8 cellular contexts compared by ENCODE assay signal in genomic region chr13:48094404-48094780, GRCh38. TPM values are rescaled to one million over a fixed set of nuclear protein-coding genes. Genes with fewer than 3 reads are reported as not detected.
A peak's percentile ranks its signal among the peaks of the same experiment; 100 is the strongest.
DNase-seq lines count a peak whose midpoint lies in the region; ATAC-seq and TF ChIP-seq lines count a peak whose summit lies in the region.

No MANE protein-coding gene starts in this region.

- H3K27me3 Mint-ChIP-seq in activated T-helper 1 cell treated with anti-CD3 and anti-CD28 coated beads, Interleukin-12 subunit alpha, Interleukin-12 subunit beta, Interleukin-2, Interleukin-4 antibody, amounts not matched to agents 30 ng/mL and 10 ng/mL and 1 ng/mL, durations not matched to agents 14 hours and 24 hours and 36 hours (ENCODE audit: insufficient read depth), result peaks cover 5% of the 10 kb centered on the region

- TF ChIP-seq CTCF in left ventricle myocardium inferior (IDR thresholded peaks at IDR 0.05; ENCODE audit: borderline replicate concordance) (no peak), retinal pigment epithelial cell (conservative IDR thresholded peaks at IDR 0.05; ENCODE audit: low read depth, low read length) (no peak)

- peak; percentile 14 for ATAC-seq in HG03196 (IDR thresholded peaks at IDR 0.05; ENCODE audit: unreplicated experiment)

- H3K9me3 Mint-ChIP-seq in activated T-helper 1 cell treated with anti-CD3 and anti-CD28 coated beads, Interleukin-12 subunit alpha, Interleukin-12 subunit beta, Interleukin-2, Interleukin-4 antibody, amounts not matched to agents 30 ng/mL and 10 ng/mL and 1 ng/mL, durations not matched to agents 14 hours and 24 hours and 36 hours, result peaks cover 4% of the 10 kb centered on the region

- H3K4me1 ChIP-seq in left ventricle myocardium inferior, result peaks cover 55% of the 10 kb centered on the region

- H3K4me1 Mint-ChIP-seq in activated T-helper 1 cell treated with anti-CD3 and anti-CD28 coated beads, Interleukin-12 subunit alpha, Interleukin-12 subunit beta, Interleukin-2, Interleukin-4 antibody, amounts not matched to agents 30 ng/mL and 10 ng/mL and 1 ng/mL, durations not matched to agents 14 hours and 24 hours and 36 hours (ENCODE audit: low read depth), result peaks cover 38% of the 10 kb centered on the region

- intact Hi-C loops in activated T-helper 1 cell treated with anti-CD3 and anti-CD28 coated beads, Interleukin-12 subunit alpha, Interleukin-12 subunit beta, Interleukin-2, Interleukin-4 antibody, amounts not matched to agents 30 ng/mL and 10 ng/mL and 1 ng/mL, durations not matched to agents 14 hours and 24 hours and 36 hours (cut with micrococcal nuclease), result loop anchor here (2.0 kb wide), 1 partner anchor 438 kb away; the partner anchor contains the start of gene RCBTB2
- intact Hi-C loops in left ventricle myocardium inferior (cut with micrococcal nuclease), result no loop called here

- H3K9me3 ChIP-seq in left ventricle myocardium inferior (replicated peaks), result no peaks in the 10 kb centered on the region

- H3K4me3 ChIP-seq in left ventricle myocardium inferior (peak overlapping the region; percentile 99), retinal pigment epithelial cell (ENCODE audit: low read length) (peak overlapping the region; percentile 95)

- peak; percentile 21 for DNase-seq in NCI-H146 (lab: John Stamatoyannopoulos, UW)
- DNase-seq in NCI-H146 treated with DMSO at 0.1 percent for 48 hours (lab: John Stamatoyannopoulos, UW; ENCODE audit: unreplicated experiment), result no peak
- no peak for DNase-seq in activated T-helper 1 cell treated with anti-CD3 and anti-CD28 coated beads, Interleukin-12 subunit alpha, Interleukin-12 subunit beta, Interleukin-2, Interleukin-4 antibody, amounts not matched to agents 30 ng/mL and 10 ng/mL and 1 ng/mL, durations not matched to agents 14 hours and 24 hours and 36 hours (ENCODE audit: low spot score)
- no peak for DNase-seq in left ventricle myocardium inferior
- DNase-seq in retinal pigment epithelial cell (ENCODE audit: low read depth), result no peak
- DNase-seq in NCI-H2081 (lab: John Stamatoyannopoulos, UW), result no peak
- DNase-seq in SHP77 treated with DMSO at 0.1 percent for 48 hours (lab: John Stamatoyannopoulos, UW), result no peak

- peak overlapping the region; percentile 90 for H3K27ac Mint-ChIP-seq in activated T-helper 1 cell treated with anti-CD3 and anti-CD28 coated beads, Interleukin-12 subunit alpha, Interleukin-12 subunit beta, Interleukin-2, Interleukin-4 antibody, amounts not matched to agents 30 ng/mL and 10 ng/mL and 1 ng/mL, durations not matched to agents 14 hours and 24 hours and 36 hours

- peaks cover 1% of the 10 kb centered on the region for H3K36me3 ChIP-seq in left ventricle myocardium inferior

- H3K27me3 ChIP-seq in left ventricle myocardium inferior (ENCODE audit: low read depth), result no peaks in the 10 kb centered on the region

- H3K4me3 Mint-ChIP-seq in activated T-helper 1 cell treated with anti-CD3 and anti-CD28 coated beads, Interleukin-12 subunit alpha, Interleukin-12 subunit beta, Interleukin-2, Interleukin-4 antibody, amounts not matched to agents 30 ng/mL and 10 ng/mL and 1 ng/mL, durations not matched to agents 14 hours and 24 hours and 36 hours, result peak overlapping the region; percentile 98

- H3K36me3 Mint-ChIP-seq in activated T-helper 1 cell treated with anti-CD3 and anti-CD28 coated beads, Interleukin-12 subunit alpha, Interleukin-12 subunit beta, Interleukin-2, Interleukin-4 antibody, amounts not matched to agents 30 ng/mL and 10 ng/mL and 1 ng/mL, durations not matched to agents 14 hours and 24 hours and 36 hours (ENCODE audit: low read depth), result peaks cover 10% of the 10 kb centered on the region

- peak overlapping the region; percentile 91 for H3K27ac ChIP-seq in left ventricle myocardium inferior (replicated peaks)

RNA-seq across cellular contexts. Expression of gene MED4, which starts 0.5 kb away (rescaled TPM):
- total RNA-seq in activated T-helper 1 cell treated with anti-CD3 and anti-CD28 coated beads, Interleukin-12 subunit alpha, Interleukin-12 subunit beta, Interleukin-2, Interleukin-4 antibody, amounts not matched to agents 30 ng/mL and 10 ng/mL and 1 ng/mL, durations not matched to agents 14 hours and 24 hours and 36 hours, result 64.2 and 65.6 TPM in 2 replicates
- total RNA-seq in left ventricle myocardium inferior, result 39.4 TPM

RNA-seq across cellular contexts. Expression of gene NUDT15, which starts 56.9 kb away (rescaled TPM):
- 15.3 and 16.8 TPM in 2 replicates for total RNA-seq in activated T-helper 1 cell treated with anti-CD3 and anti-CD28 coated beads, Interleukin-12 subunit alpha, Interleukin-12 subunit beta, Interleukin-2, Interleukin-4 antibody, amounts not matched to agents 30 ng/mL and 10 ng/mL and 1 ng/mL, durations not matched to agents 14 hours and 24 hours and 36 hours
- total RNA-seq in left ventricle myocardium inferior, result 13.2 TPM
